In genomic region chr7:111587715-111588433, GRCh38 we compare ENCODE assay signal across 18 cellular contexts. TPM values are rescaled to one million over a fixed set of nuclear protein-coding genes. Genes with fewer than 3 reads are reported as not detected.
A peak's percentile ranks its signal among the peaks of the same experiment; 100 is the strongest.
DNase-seq lines count a peak whose midpoint lies in the region; ATAC-seq and TF ChIP-seq lines count a peak whose summit lies in the region.
"Had no signal": no experiment of that assay in that cellular context is flagged by ENCODE, and none has a peak within 500 bp of the region (broad histone marks: within the 10 kb centered on the region; RNA-seq: fewer than 3 reads in every experiment).

No MANE protein-coding gene starts in this region.

- no peaks in the 10 kb centered on the region for H3K36me3 Mint-ChIP-seq in activated CD4-positive, alpha-beta T cell treated with anti-CD3 and anti-CD28 coated beads for 36 hours (ENCODE audit: low read depth)
- H3K36me3 Mint-ChIP-seq in stimulated activated memory B cell treated with anti-CD40 and anti-IgM and Interleukin-4, amounts not matched to agents 10 μg/mL and 1 μg/mL and 100 μg/mL, for 72 hours: no peaks in the 10 kb centered on the region
- H3K36me3 Mint-ChIP-seq in activated CD4-positive, alpha-beta T cell treated with anti-CD3 and anti-CD28 coated beads, Interleukin-2, amount 10 ng/mL, durations not matched to agents 7 days and 5 days (ENCODE audit: low read depth): no peaks in the 10 kb centered on the region
- no peaks in the 10 kb centered on the region for H3K36me3 Mint-ChIP-seq in activated CD4-positive, alpha-beta T cell treated with anti-CD3 and anti-CD28 coated beads, Interleukin-2, amount 10 ng/mL, durations not matched to agents 24 days and 14 days (ENCODE audit: low read depth)

- H3K9me3 Mint-ChIP-seq in activated CD4-positive, alpha-beta T cell treated with anti-CD3 and anti-CD28 coated beads for 36 hours (ENCODE audit: low read depth): no peaks in the 10 kb centered on the region
- no peaks in the 10 kb centered on the region for H3K9me3 Mint-ChIP-seq in stimulated activated memory B cell treated with anti-CD40 and anti-IgM and Interleukin-4, amounts not matched to agents 10 μg/mL and 1 μg/mL and 100 μg/mL, for 72 hours
- no peaks in the 10 kb centered on the region for H3K9me3 Mint-ChIP-seq in activated CD4-positive, alpha-beta T cell treated with anti-CD3 and anti-CD28 coated beads, Interleukin-2, amount 10 ng/mL, durations not matched to agents 7 days and 5 days
- H3K9me3 Mint-ChIP-seq in activated CD4-positive, alpha-beta T cell treated with anti-CD3 and anti-CD28 coated beads, Interleukin-2, amount 10 ng/mL, durations not matched to agents 24 days and 14 days: no peaks in the 10 kb centered on the region

- intact Hi-C loops in activated CD4-positive, alpha-beta T cell treated with anti-CD3 and anti-CD28 coated beads for 36 hours (cut with DNase I, micrococcal nuclease): no loop called here
- intact Hi-C loops in activated CD4-positive, alpha-beta T cell treated with anti-CD3 and anti-CD28 coated beads, Interleukin-2, amount 10 ng/mL, durations not matched to agents 24 days and 14 days (cut with micrococcal nuclease): no loop called here

- in situ Hi-C loops in brain microvascular endothelial cell (cut with HindIII; ENCODE audit: low pct_ligation_motif_present, low sequenced_read_pairs): no loop called here

- DNase-seq in activated CD4-positive, alpha-beta T cell treated with anti-CD3 and anti-CD28 coated beads for 36 hours: no peak
- no peak for DNase-seq in activated CD4-positive, alpha-beta T cell treated with anti-CD3 and anti-CD28 coated beads, Interleukin-2, amount 50 U/mL, for 1 hour
- peak; percentile 40 for DNase-seq in brain microvascular endothelial cell
- no peak for DNase-seq in activated CD4-positive, alpha-beta T cell treated with anti-CD3 and anti-CD28 coated beads, Interleukin-2, amount 10 ng/mL, durations not matched to agents 7 days and 5 days
- no peak for DNase-seq in activated CD4-positive, alpha-beta T cell treated with anti-CD3 and anti-CD28 coated beads, Interleukin-2, amount 10 ng/mL, durations not matched to agents 24 days and 14 days
- DNase-seq: amygdala, COR-L47, foreskin keratinocyte, midbrain, NCI-H1417 treated with DMSO at 0.1 percent for 48 hours, NCI-H524, nucleus accumbens had no signal

- no peak for TF ChIP-seq CTCF in brain microvascular endothelial cell (IDR thresholded peaks at IDR 0.05; ENCODE audit: low read depth, low read length, missing control alignments)

- H3K27ac ChIP-seq in brain microvascular endothelial cell: peak overlapping the region; percentile 1
- H3K27ac ChIP-seq: 22Rv1, foreskin keratinocyte had no signal

- peak; percentile 44 for ATAC-seq in activated CD4-positive, alpha-beta T cell treated with anti-CD3 and anti-CD28 coated beads for 36 hours
- ATAC-seq in HG03469 (IDR thresholded peaks at IDR 0.05; ENCODE audit: unreplicated experiment) (peak; percentile 62), GM21423 (IDR thresholded peaks at IDR 0.05; ENCODE audit: unreplicated experiment) (no peak)
- ATAC-seq in stimulated activated memory B cell treated with anti-CD40 and anti-IgM and Interleukin-4, amounts not matched to agents 10 μg/mL and 1 μg/mL and 100 μg/mL, for 72 hours: peak; percentile 44
- ATAC-seq: foreskin keratinocyte, Panc1 had no signal

- no peak overlapping the region for H3K4me3 Mint-ChIP-seq in activated CD4-positive, alpha-beta T cell treated with anti-CD3 and anti-CD28 coated beads for 36 hours
- no peak overlapping the region for H3K4me3 Mint-ChIP-seq in stimulated activated memory B cell treated with anti-CD40 and anti-IgM and Interleukin-4, amounts not matched to agents 10 μg/mL and 1 μg/mL and 100 μg/mL, for 72 hours
- H3K4me3 Mint-ChIP-seq in activated CD4-positive, alpha-beta T cell treated with anti-CD3 and anti-CD28 coated beads, Interleukin-2, amount 10 ng/mL, durations not matched to agents 7 days and 5 days: no peak overlapping the region
- H3K4me3 Mint-ChIP-seq in activated CD4-positive, alpha-beta T cell treated with anti-CD3 and anti-CD28 coated beads, Interleukin-2, amount 10 ng/mL, durations not matched to agents 24 days and 14 days: no peak overlapping the region

- H3K4me1 Mint-ChIP-seq in activated CD4-positive, alpha-beta T cell treated with anti-CD3 and anti-CD28 coated beads for 36 hours: peaks cover 4% of the 10 kb centered on the region
- peaks cover 7% of the 10 kb centered on the region for H3K4me1 Mint-ChIP-seq in stimulated activated memory B cell treated with anti-CD40 and anti-IgM and Interleukin-4, amounts not matched to agents 10 μg/mL and 1 μg/mL and 100 μg/mL, for 72 hours
- H3K4me1 Mint-ChIP-seq in activated CD4-positive, alpha-beta T cell treated with anti-CD3 and anti-CD28 coated beads, Interleukin-2, amount 10 ng/mL, durations not matched to agents 7 days and 5 days: no peaks in the 10 kb centered on the region
- no peaks in the 10 kb centered on the region for H3K4me1 Mint-ChIP-seq in activated CD4-positive, alpha-beta T cell treated with anti-CD3 and anti-CD28 coated beads, Interleukin-2, amount 10 ng/mL, durations not matched to agents 24 days and 14 days

- no peak overlapping the region for H3K27ac Mint-ChIP-seq in activated CD4-positive, alpha-beta T cell treated with anti-CD3 and anti-CD28 coated beads for 36 hours
- no peak overlapping the region for H3K27ac Mint-ChIP-seq in stimulated activated memory B cell treated with anti-CD40 and anti-IgM and Interleukin-4, amounts not matched to agents 10 μg/mL and 1 μg/mL and 100 μg/mL, for 72 hours
- H3K27ac Mint-ChIP-seq in activated CD4-positive, alpha-beta T cell treated with anti-CD3 and anti-CD28 coated beads, Interleukin-2, amount 10 ng/mL, durations not matched to agents 7 days and 5 days: no peak overlapping the region
- H3K27ac Mint-ChIP-seq in activated CD4-positive, alpha-beta T cell treated with anti-CD3 and anti-CD28 coated beads, Interleukin-2, amount 10 ng/mL, durations not matched to agents 24 days and 14 days: no peak overlapping the region

- peaks cover 7% of the 10 kb centered on the region for H3K27me3 Mint-ChIP-seq in activated CD4-positive, alpha-beta T cell treated with anti-CD3 and anti-CD28 coated beads for 36 hours
- no peaks in the 10 kb centered on the region for H3K27me3 Mint-ChIP-seq in stimulated activated memory B cell treated with anti-CD40 and anti-IgM and Interleukin-4, amounts not matched to agents 10 μg/mL and 1 μg/mL and 100 μg/mL, for 72 hours
- peaks cover 2% of the 10 kb centered on the region for H3K27me3 Mint-ChIP-seq in activated CD4-positive, alpha-beta T cell treated with anti-CD3 and anti-CD28 coated beads, Interleukin-2, amount 10 ng/mL, durations not matched to agents 7 days and 5 days
- H3K27me3 Mint-ChIP-seq in activated CD4-positive, alpha-beta T cell treated with anti-CD3 and anti-CD28 coated beads, Interleukin-2, amount 10 ng/mL, durations not matched to agents 24 days and 14 days: no peaks in the 10 kb centered on the region

- no peaks in the 10 kb centered on the region for H3K27me3 ChIP-seq in brain microvascular endothelial cell (replicated peaks)

- H3K36me3 ChIP-seq in brain microvascular endothelial cell (replicated peaks): no peaks in the 10 kb centered on the region

- H3K4me3 ChIP-seq in brain microvascular endothelial cell (ENCODE audit: low read depth, low read length): no peak overlapping the region
- H3K4me3 ChIP-seq: smooth muscle cell had no signal

- CTCF ChIA-PET in activated CD4-positive, alpha-beta T cell treated with anti-CD3 and anti-CD28 coated beads for 36 hours (lab: Charles Lee): interaction anchor here (2.0 kb wide), 1 partner anchor 22 kb away, joined by 5 read pairs; no protein-coding TSS in a partner anchor
- CTCF ChIA-PET in activated CD4-positive, alpha-beta T cell treated with anti-CD3 and anti-CD28 coated beads, Interleukin-2, amount 10 ng/mL, durations not matched to agents 7 days and 5 days (lab: Charles Lee): no interaction called here

- POLR2A ChIA-PET in activated CD4-positive, alpha-beta T cell treated with anti-CD3 and anti-CD28 coated beads for 36 hours (lab: Charles Lee): no interaction called here
- POLR2A ChIA-PET in activated CD4-positive, alpha-beta T cell treated with anti-CD3 and anti-CD28 coated beads, Interleukin-2, amount 10 ng/mL, durations not matched to agents 7 days and 5 days (lab: Charles Lee): no interaction called here

RNA-seq across cellular contexts. Expression of gene IMMP2L, which starts 25.6 kb away (rescaled TPM):
- total RNA-seq in activated CD4-positive, alpha-beta T cell treated with anti-CD3 and anti-CD28 coated beads for 36 hours: 10 to 100 TPM; 15.8 to 25.8 TPM
- 1 to 10 TPM; 5.2 to 6.5 TPM for total RNA-seq in activated CD4-positive, alpha-beta T cell treated with anti-CD3 and anti-CD28 coated beads, Interleukin-2, amount 10 ng/mL, durations not matched to agents 7 days and 5 days
- 13.8 and 16.7 TPM in 2 replicates for total RNA-seq in activated CD4-positive, alpha-beta T cell treated with anti-CD3 and anti-CD28 coated beads, Interleukin-2, amount 10 ng/mL, durations not matched to agents 24 days and 14 days
